29 cellular contexts compared by ENCODE assay signal in genomic region chr13:73601708-73602107, GRCh38.
"Had no signal": no experiment of that assay in that cellular context is flagged by ENCODE, and none has a peak within 500 bp of the region (broad histone marks: within the 10 kb centered on the region; RNA-seq: fewer than 3 reads in every experiment).

No MANE protein-coding gene starts in this region.

- FAIRE-seq: astrocyte, bronchial epithelial cell had no signal

- ATAC-seq: activated CD4-positive, alpha-beta T cell treated with anti-CD3 and anti-CD28 coated beads for 36 hours; activated T-helper 17 cell treated with anti-CD3 and anti-CD28 coated beads, Interleukin-2, amount 50 U/mL, for 72 hours; gastroesophageal sphincter; heart right ventricle had no signal

- H3K27me3 ChIP-seq: brain microvascular endothelial cell, dorsolateral prefrontal cortex, esophagus muscularis mucosa, gastroesophageal sphincter, heart right ventricle, hepatocyte had no signal

- H3K27ac ChIP-seq: brain microvascular endothelial cell, coronary artery, dorsolateral prefrontal cortex, esophagus muscularis mucosa, gastroesophageal sphincter, heart right ventricle, hepatocyte had no signal

- DNase-seq: activated CD4-positive, alpha-beta memory T cell treated with anti-CD3 and anti-CD28 coated beads, Interleukin-2, amount 10 ng/mL, durations not matched to agents 7 days and 5 days; activated CD4-positive, alpha-beta T cell treated with anti-CD3 and anti-CD28 coated beads for 36 hours; activated CD4-positive, alpha-beta T cell treated with anti-CD3 and anti-CD28 coated beads, Interleukin-2, amount 10 ng/mL, durations not matched to agents 24 days and 14 days; activated CD4-positive, alpha-beta T cell treated with anti-CD3 and anti-CD28 coated beads, Interleukin-2, amount 50 U/mL, for 4 hours; activated CD4-positive, CD25-positive, alpha-beta regulatory T cell; activated CD4-positive, CD25-positive, alpha-beta regulatory T cell treated with anti-CD3 and anti-CD28 coated beads, Interleukin-2, amount 50 U/mL, for 72 hours; activated CD8-positive, alpha-beta memory T cell treated with anti-CD3 and anti-CD28 coated beads, Interleukin-2, amount 50 U/mL, for 48 hours; activated effector memory CD4-positive, alpha-beta T cell treated with Interleukin-2 at 50 U/mL for 16 hours; activated gamma-delta T cell treated with Interleukin-2 at 50 U/mL for 16 hours; activated naive CD4-positive, alpha-beta T cell treated with anti-CD3 and anti-CD28 coated beads, Interleukin-2, amount 50 U/mL, for 16 hours; activated naive CD4-positive, alpha-beta T cell treated with Interleukin-2 at 50 U/mL for 16 hours; activated T-cell treated with anti-CD3 and anti-CD28 coated beads for 4 hours; activated T-cell treated with anti-CD3 and anti-CD28 coated beads, Interleukin-2, amount 50 U/mL, for 4 hours; amniotic stem cell; anterior cingulate cortex; dorsolateral prefrontal cortex; effector memory CD4-positive, alpha-beta T cell; endodermal cell; erythroblast; foreskin melanocyte; heart right ventricle had no signal

- H3K4me1 ChIP-seq: esophagus muscularis mucosa, gastroesophageal sphincter, heart right ventricle had no signal

- H3K79me2 ChIP-seq: hepatocyte had no signal

- H3K36me3 ChIP-seq: brain microvascular endothelial cell, esophagus muscularis mucosa, gastroesophageal sphincter, heart right ventricle had no signal

- H3K4me3 ChIP-seq: coronary artery, dorsolateral prefrontal cortex, esophagus muscularis mucosa, gastroesophageal sphincter, heart right ventricle, hepatocyte had no signal
